Comparison of ENCODE assay signal across 8 cellular contexts in the genomic region with DNA sequence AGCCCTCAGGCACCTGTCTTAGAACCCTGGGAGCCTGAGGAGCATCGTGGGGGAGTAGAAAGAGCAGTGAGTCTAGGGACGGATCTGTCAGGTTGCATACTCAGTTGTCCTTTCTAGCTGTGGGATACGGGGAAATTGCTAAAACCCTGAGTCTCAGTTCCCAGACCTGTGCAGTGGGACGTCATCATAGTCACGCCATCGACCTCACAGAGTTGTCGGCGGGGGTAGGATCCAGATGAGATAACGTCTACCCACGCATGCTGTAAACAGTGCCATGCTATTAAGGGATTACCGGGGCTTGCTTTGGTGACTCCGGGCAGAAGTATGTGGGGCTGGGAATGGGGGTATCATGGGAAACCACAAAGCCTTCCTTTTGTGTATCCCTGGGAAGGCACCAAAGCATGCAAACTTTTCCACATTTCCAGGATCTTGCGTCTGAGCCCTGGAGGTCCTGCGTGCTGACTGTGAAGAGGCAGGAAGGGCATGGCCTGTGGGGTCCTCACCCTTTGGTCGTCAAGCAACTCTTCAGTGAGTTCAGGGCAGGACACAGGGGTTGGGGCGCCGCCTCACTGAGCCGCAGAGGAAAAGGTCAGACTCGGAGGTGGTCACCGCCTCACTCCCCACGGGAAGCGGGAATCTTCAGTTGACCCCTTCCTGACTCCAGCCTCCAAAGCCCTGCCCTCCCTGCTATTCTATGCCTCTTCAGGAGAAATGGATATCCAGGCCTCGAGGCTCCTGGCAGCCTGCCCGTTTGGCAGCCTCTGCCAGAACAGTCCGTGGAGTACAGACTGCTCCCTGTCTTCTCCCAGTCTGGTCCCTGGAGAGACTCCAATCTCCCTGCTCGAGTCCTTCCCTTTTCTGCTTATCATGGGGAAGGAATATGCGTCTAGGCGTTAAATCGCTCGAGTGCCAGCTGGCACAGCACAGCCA.
DNase-seq lines count a peak whose midpoint lies in the region; FAIRE-seq and TF ChIP-seq lines count a peak whose summit lies in the region.

No MANE protein-coding gene starts in this region.

- CTCF ChIA-PET in BJ (lab: Yijun Ruan, JAX), result interaction anchor here (0.9 to 4.4 kb wide), 27 partner anchors 12 to 683 kb away, joined by 3 to 56 read pairs (median 5); no protein-coding TSS in a partner anchor
- CTCF ChIA-PET in activated naive CD4-positive, alpha-beta T cell treated with anti-CD3 and anti-CD28 coated beads, Interleukin-2, amount 10 ng/mL, durations not matched to agents 7 days and 5 days (lab: Charles Lee), result interaction anchor here (0.7 to 2.7 kb wide), 36 partner anchors 8 to 630 kb away, joined by 3 to 42 read pairs (median 5); a partner anchor contains a TSS
- CTCF ChIA-PET in activated CD4-positive, alpha-beta memory T cell treated with anti-CD3 and anti-CD28 coated beads, Interleukin-2, amount 10 ng/mL, durations not matched to agents 7 days and 5 days (lab: Charles Lee), result interaction anchor here (0.7 to 2.3 kb wide), 23 partner anchors 8 to 881 kb away, joined by 3 to 54 read pairs (median 6); a partner anchor contains a TSS

- no peaks in the 10 kb centered on the region for H3K9me3 Mint-ChIP-seq in activated naive CD4-positive, alpha-beta T cell treated with anti-CD3 and anti-CD28 coated beads, Interleukin-2, amount 10 ng/mL, durations not matched to agents 7 days and 5 days
- H3K9me3 Mint-ChIP-seq in activated CD4-positive, alpha-beta memory T cell treated with anti-CD3 and anti-CD28 coated beads, Interleukin-2, amount 10 ng/mL, durations not matched to agents 7 days and 5 days, result no peaks in the 10 kb centered on the region

- no peaks in the 10 kb centered on the region for H3K27me3 Mint-ChIP-seq in activated naive CD4-positive, alpha-beta T cell treated with anti-CD3 and anti-CD28 coated beads, Interleukin-2, amount 10 ng/mL, durations not matched to agents 7 days and 5 days
- H3K27me3 Mint-ChIP-seq in activated CD4-positive, alpha-beta memory T cell treated with anti-CD3 and anti-CD28 coated beads, Interleukin-2, amount 10 ng/mL, durations not matched to agents 7 days and 5 days, result no peaks in the 10 kb centered on the region

- no peak overlapping the region for H3K27ac Mint-ChIP-seq in activated naive CD4-positive, alpha-beta T cell treated with anti-CD3 and anti-CD28 coated beads, Interleukin-2, amount 10 ng/mL, durations not matched to agents 7 days and 5 days
- no peak overlapping the region for H3K27ac Mint-ChIP-seq in activated CD4-positive, alpha-beta memory T cell treated with anti-CD3 and anti-CD28 coated beads, Interleukin-2, amount 10 ng/mL, durations not matched to agents 7 days and 5 days

- H3K27me3 ChIP-seq in BJ (ENCODE audit: control insufficient read depth, insufficient read depth, low read length) (no peaks in the 10 kb centered on the region), bronchial epithelial cell (ENCODE audit: control insufficient read depth, insufficient read depth, low read length) (no peaks in the 10 kb centered on the region), layer of hippocampus (ENCODE audit: control insufficient read depth, insufficient read depth, low read length) (no peaks in the 10 kb centered on the region), subcutaneous abdominal adipose tissue (ENCODE audit: control insufficient read depth in 5 of 5, insufficient read depth in 4 of 5, low read length in 5 of 5) (peaks cover 0 to 3% (median 0%) of the 10 kb centered on the region in 5 donors)

- H3K4me3 ChIP-seq in BJ (ENCODE audit: low read depth, low read length) (peak overlapping the region; percentile 14), bronchial epithelial cell (ENCODE audit: low read depth, low read length) (no peak overlapping the region), subcutaneous abdominal adipose tissue (ENCODE audit: low read depth in 1 of 5, low read length in 5 of 5) (peak overlapping the region; percentile 6 to 51 (median 46))

- H3K27ac ChIP-seq in layer of hippocampus (ENCODE audit: low read depth, low read length) (peak overlapping the region; percentile 72), subcutaneous abdominal adipose tissue (ENCODE audit: low read depth, low read length) (peak overlapping the region; percentile 71)

- DNase-seq in BJ (ENCODE audit: low read depth) (peak; percentile 99), NCI-H2171 (lab: John Stamatoyannopoulos, UW) (peak; percentile 97), bronchial epithelial cell (ENCODE audit: low read depth) (peak; percentile 76)
- DNase-seq in activated CD8-positive, alpha-beta memory T cell treated with anti-CD3 and anti-CD28 coated beads, Interleukin-2, amount 50 U/mL, for 48 hours, result no peak
- DNase-seq in activated naive CD4-positive, alpha-beta T cell treated with anti-CD3 and anti-CD28 coated beads, Interleukin-2, amount 10 ng/mL, durations not matched to agents 7 days and 5 days, result no peak
- DNase-seq in activated CD4-positive, alpha-beta memory T cell treated with anti-CD3 and anti-CD28 coated beads, Interleukin-2, amount 10 ng/mL, durations not matched to agents 7 days and 5 days, result no peak

- POLR2A ChIA-PET in BJ (lab: Charles Lee), result interaction anchor here (0.6 to 1.8 kb wide), 4 partner anchors 179 to 187 kb away, joined by 3 to 5 read pairs (median 4); a partner anchor contains a TSS
- POLR2A ChIA-PET in activated CD4-positive, alpha-beta memory T cell treated with anti-CD3 and anti-CD28 coated beads, Interleukin-2, amount 10 ng/mL, durations not matched to agents 7 days and 5 days (lab: Charles Lee), result interaction anchor here (1.4 to 1.5 kb wide), 2 partner anchors 182 to 183 kb away, joined by 4 to 28 read pairs; no protein-coding TSS in a partner anchor

- H3K9ac ChIP-seq in subcutaneous abdominal adipose tissue (ENCODE audit: low read length in 5 of 5), result peak overlapping the region; percentile 3 to 69 (median 40)

- H3K4me3 Mint-ChIP-seq in activated naive CD4-positive, alpha-beta T cell treated with anti-CD3 and anti-CD28 coated beads, Interleukin-2, amount 10 ng/mL, durations not matched to agents 7 days and 5 days, result no peak overlapping the region
- H3K4me3 Mint-ChIP-seq in activated CD4-positive, alpha-beta memory T cell treated with anti-CD3 and anti-CD28 coated beads, Interleukin-2, amount 10 ng/mL, durations not matched to agents 7 days and 5 days, result no peak overlapping the region

- H3K36me3 ChIP-seq in BJ (ENCODE audit: control insufficient read depth, insufficient read depth, low read length) (no peaks in the 10 kb centered on the region), bronchial epithelial cell (ENCODE audit: control insufficient read depth, insufficient read depth, low read length) (no peaks in the 10 kb centered on the region), subcutaneous abdominal adipose tissue (ENCODE audit: control insufficient read depth in 5 of 5, insufficient read depth in 5 of 5, low read length in 5 of 5) (no peaks in the 10 kb centered on the region)

- H3K9me3 ChIP-seq in subcutaneous abdominal adipose tissue (ENCODE audit: control insufficient read depth in 5 of 5, low read length in 5 of 5), result no peaks in the 10 kb centered on the region

- H3K36me3 Mint-ChIP-seq in activated naive CD4-positive, alpha-beta T cell treated with anti-CD3 and anti-CD28 coated beads, Interleukin-2, amount 10 ng/mL, durations not matched to agents 7 days and 5 days, result no peaks in the 10 kb centered on the region
- no peaks in the 10 kb centered on the region for H3K36me3 Mint-ChIP-seq in activated CD4-positive, alpha-beta memory T cell treated with anti-CD3 and anti-CD28 coated beads, Interleukin-2, amount 10 ng/mL, durations not matched to agents 7 days and 5 days (ENCODE audit: low read depth)

- TF ChIP-seq CTCF in BJ (IDR thresholded peaks at IDR 0.05; ENCODE audit: insufficient read depth, low read depth, low read length), result no peak
- no peak for TF ChIP-seq CTCF in bronchial epithelial cell (IDR thresholded peaks at IDR 0.05; ENCODE audit: insufficient read depth, low read length, severe bottlenecking)

- no peak for FAIRE-seq in bronchial epithelial cell (lab: Jason Lieb, UNC)

- H3K4me1 Mint-ChIP-seq in activated naive CD4-positive, alpha-beta T cell treated with anti-CD3 and anti-CD28 coated beads, Interleukin-2, amount 10 ng/mL, durations not matched to agents 7 days and 5 days, result peaks cover 6% of the 10 kb centered on the region
- no peaks in the 10 kb centered on the region for H3K4me1 Mint-ChIP-seq in activated CD4-positive, alpha-beta memory T cell treated with anti-CD3 and anti-CD28 coated beads, Interleukin-2, amount 10 ng/mL, durations not matched to agents 7 days and 5 days

- peaks cover 14 to 27% (median 23%) of the 10 kb centered on the region in 5 donors for H3K4me1 ChIP-seq in subcutaneous abdominal adipose tissue (ENCODE audit: control insufficient read depth in 5 of 5, insufficient read depth in 5 of 5, low read length in 5 of 5)

Comparison
In these comparisons a context has a peak if more than half of its experiments do, and no peak if none do; other contexts are left out.
1. DNase-seq: peak in BJ (single experiment), NCI-H2171 (single experiment) and bronchial epithelial cell (single experiment); none in activated CD8-positive, alpha-beta memory T cell treated with anti-CD3 and anti-CD28 coated beads, Interleukin-2, amount 50 U/mL, for 48 hours (single experiment), activated naive CD4-positive, alpha-beta T cell treated with anti-CD3 and anti-CD28 coated beads, Interleukin-2, amount 10 ng/mL, durations not matched to agents 7 days and 5 days (single experiment) and activated CD4-positive, alpha-beta memory T cell treated with anti-CD3 and anti-CD28 coated beads, Interleukin-2, amount 10 ng/mL, durations not matched to agents 7 days and 5 days (single experiment).